Comparison of ENCODE assay signal across 8 cellular contexts in the genomic region with DNA sequence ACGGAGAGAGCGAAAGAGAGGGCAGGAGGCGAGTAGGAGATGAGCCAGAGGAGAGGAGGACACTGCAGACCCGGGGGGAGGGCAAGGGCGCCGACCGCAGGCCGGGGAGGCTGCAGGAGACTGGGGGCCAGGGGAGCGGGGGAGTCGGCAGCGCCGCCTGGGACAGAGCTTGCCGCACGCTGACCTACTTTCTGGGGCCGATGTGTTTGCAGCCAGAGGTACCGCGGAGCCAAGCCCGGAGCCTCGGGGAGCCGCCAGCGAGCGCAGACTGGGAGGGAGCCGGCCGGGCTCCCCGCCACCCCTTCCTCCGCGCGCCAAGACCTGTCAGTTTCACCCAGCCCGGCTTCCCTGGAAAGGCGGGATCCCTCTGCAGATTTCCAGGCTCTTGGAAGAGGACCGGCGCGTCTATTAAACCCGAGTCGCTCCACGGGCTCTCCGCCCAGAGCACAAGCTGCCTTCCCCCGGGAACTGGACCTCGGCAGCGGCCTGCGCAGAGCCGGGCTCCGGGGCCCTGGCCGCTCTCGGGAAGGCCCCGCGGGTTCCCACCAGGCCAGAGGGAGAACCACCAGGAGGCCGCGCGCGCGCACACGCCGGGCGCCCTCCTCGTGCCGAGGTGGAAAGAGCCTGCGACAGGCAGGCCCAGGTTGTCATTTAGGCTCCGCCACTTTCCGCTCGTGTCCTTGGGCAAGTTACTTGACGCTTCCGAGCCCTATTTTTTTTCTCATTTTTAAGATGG.
A peak's percentile ranks its signal among the peaks of the same experiment; 100 is the strongest.
DNase-seq lines count a peak whose midpoint lies in the region; ATAC-seq and TF ChIP-seq lines count a peak whose summit lies in the region.

No MANE protein-coding gene starts in this region.

- peak; percentile 65 for ATAC-seq in activated CD4-positive, alpha-beta T cell treated with anti-CD3 and anti-CD28 coated beads for 36 hours
- peak; percentile 90 for ATAC-seq in left lobe of liver
- ATAC-seq in HG02588 (IDR thresholded peaks at IDR 0.05; ENCODE audit: unreplicated experiment), result no peak
- no peak for ATAC-seq in GM21723 (IDR thresholded peaks at IDR 0.05; ENCODE audit: unreplicated experiment)

- peak overlapping the region; percentile 30 to 66 for H3K9ac ChIP-seq in duodenal mucosa (ENCODE audit: low read depth in 1 of 2, low read length in 2 of 2)

- intact Hi-C loops in activated CD4-positive, alpha-beta T cell treated with anti-CD3 and anti-CD28 coated beads for 36 hours (cut with DNase I, micrococcal nuclease), result loop anchor here in 1 of 2 experiments (5.0 kb wide), 1 partner anchor 805 kb away; no protein-coding TSS in a partner anchor

- peaks cover 9% of the 10 kb centered on the region for H3K4me1 Mint-ChIP-seq in activated CD4-positive, alpha-beta T cell treated with anti-CD3 and anti-CD28 coated beads for 36 hours

- CTCF ChIA-PET in activated CD4-positive, alpha-beta T cell treated with anti-CD3 and anti-CD28 coated beads for 36 hours (lab: Charles Lee), result interaction anchor here (0.5 to 1.9 kb wide), 2 partner anchors 7 to 108 kb away, joined by 3 to 8 read pairs; no protein-coding TSS in a partner anchor
- CTCF ChIA-PET in RWPE1 (lab: Yijun Ruan, JAX), result no interaction called here

- peaks cover 56% of the 10 kb centered on the region for H3K27me3 Mint-ChIP-seq in activated CD4-positive, alpha-beta T cell treated with anti-CD3 and anti-CD28 coated beads for 36 hours

- H3K4me3 Mint-ChIP-seq in activated CD4-positive, alpha-beta T cell treated with anti-CD3 and anti-CD28 coated beads for 36 hours, result peak overlapping the region; percentile 39

- H3K4me1 ChIP-seq in duodenal mucosa (ENCODE audit: control insufficient read depth in 1 of 2, insufficient read depth in 2 of 2, low read length in 2 of 2), result peaks cover 5 to 6% of the 10 kb centered on the region in 2 donors

- peak overlapping the region; percentile 67 for H3K27ac ChIP-seq in RWPE1
- peak overlapping the region; percentile 48 for H3K27ac ChIP-seq in duodenal mucosa (ENCODE audit: low read depth, low read length)

- no peak overlapping the region for H3K27ac Mint-ChIP-seq in activated CD4-positive, alpha-beta T cell treated with anti-CD3 and anti-CD28 coated beads for 36 hours

- no peaks in the 10 kb centered on the region for H3K9me3 ChIP-seq in duodenal mucosa (ENCODE audit: control insufficient read depth in 1 of 2, low read length in 2 of 2)

- H3K36me3 ChIP-seq in duodenal mucosa (ENCODE audit: control insufficient read depth in 1 of 2, insufficient read depth in 2 of 2, low read length in 2 of 2), result no peaks in the 10 kb centered on the region

- no peaks in the 10 kb centered on the region for H3K9me3 Mint-ChIP-seq in activated CD4-positive, alpha-beta T cell treated with anti-CD3 and anti-CD28 coated beads for 36 hours (ENCODE audit: low read depth)

- peak; percentile 42 for DNase-seq in activated CD4-positive, alpha-beta T cell treated with anti-CD3 and anti-CD28 coated beads for 36 hours
- no peak for DNase-seq in activated CD4-positive, alpha-beta T cell treated with anti-CD3 and anti-CD28 coated beads for 4 hours
- no peak for DNase-seq in RWPE1 (ENCODE audit: low spot score)
- peak; percentile 75 for DNase-seq in left lobe of liver (ENCODE audit: low spot score)
- peak; percentile 7 for DNase-seq in stimulated activated CD4-positive, alpha-beta T cell treated with anti-CD3 and anti-CD28 coated beads, Interleukin-4, amount 100 ng/mL, for 1 hour

- peaks cover 0 to 5% of the 10 kb centered on the region in 2 donors for H3K27me3 ChIP-seq in duodenal mucosa (ENCODE audit: control insufficient read depth in 1 of 2, insufficient read depth in 2 of 2, low read length in 2 of 2)

- POLR2A ChIA-PET in activated CD4-positive, alpha-beta T cell treated with anti-CD3 and anti-CD28 coated beads for 36 hours (lab: Charles Lee), result no interaction called here
- POLR2A ChIA-PET in RWPE1 (lab: Yijun Ruan, JAX; ENCODE audit: low non-redundant PET), result no interaction called here

- H3K36me3 Mint-ChIP-seq in activated CD4-positive, alpha-beta T cell treated with anti-CD3 and anti-CD28 coated beads for 36 hours (ENCODE audit: low read depth), result no peaks in the 10 kb centered on the region

- H3K4me3 ChIP-seq in duodenal mucosa (ENCODE audit: low read depth in 1 of 2, low read length in 2 of 2), result peak overlapping the region; percentile 57 to 70

- no peak for TF ChIP-seq CTCF in RWPE1 (conservative IDR thresholded peaks at IDR 0.05; ENCODE audit: low read depth)

Comparison
In these comparisons a context has a peak if more than half of its experiments do, and no peak if none do; other contexts are left out.
1. DNase-seq: peak in activated CD4-positive, alpha-beta T cell treated with anti-CD3 and anti-CD28 coated beads for 36 hours (single experiment), left lobe of liver (single experiment) and stimulated activated CD4-positive, alpha-beta T cell treated with anti-CD3 and anti-CD28 coated beads, Interleukin-4, amount 100 ng/mL, for 1 hour (single experiment); none in activated CD4-positive, alpha-beta T cell treated with anti-CD3 and anti-CD28 coated beads for 4 hours (0 of 2) and RWPE1 (single experiment).
2. ATAC-seq: peak in activated CD4-positive, alpha-beta T cell treated with anti-CD3 and anti-CD28 coated beads for 36 hours (single experiment) and left lobe of liver (single experiment); none in HG02588 (single experiment) and GM21723 (single experiment).